ENCODE assay signal across 8 cellular contexts in genomic region chr2:42105330-42106256, GRCh38. TPM values are rescaled to one million over a fixed set of nuclear protein-coding genes. Genes with fewer than 3 reads are reported as not detected.
DNase-seq lines count a peak whose midpoint lies in the region; ATAC-seq and TF ChIP-seq lines count a peak whose summit lies in the region.

No MANE protein-coding gene starts in this region.

- H3K27me3 ChIP-seq in neural progenitor cell = peaks cover 15% of the 10 kb centered on the region

- H3K4me3 ChIP-seq in SK-N-MC (peak overlapping the region; percentile 8; the same call in 1 of the 2 replicates), neural progenitor cell (no peak overlapping the region)

- peaks cover 27% of the 10 kb centered on the region for H3K4me1 ChIP-seq in neural progenitor cell

- no peak overlapping the region for H3K27ac Mint-ChIP-seq in activated naive CD8-positive, alpha-beta T cell treated with anti-CD3 and anti-CD28 coated beads, Interleukin-2, amount 50 U/mL, for 24 hours
- H3K27ac Mint-ChIP-seq in neural progenitor cell = no peak overlapping the region

- peak overlapping the region; percentile 88 for H2AFZ ChIP-seq in neural progenitor cell (replicated peaks)

- H3K36me3 Mint-ChIP-seq in activated naive CD8-positive, alpha-beta T cell treated with anti-CD3 and anti-CD28 coated beads, Interleukin-2, amount 50 U/mL, for 24 hours (ENCODE audit: low read depth) = peaks cover 3% of the 10 kb centered on the region
- no peaks in the 10 kb centered on the region for H3K36me3 Mint-ChIP-seq in neural progenitor cell

- peak; percentile 54 for ATAC-seq in GM18907 (IDR thresholded peaks at IDR 0.05; ENCODE audit: unreplicated experiment)
- ATAC-seq in HG03025 (IDR thresholded peaks at IDR 0.05; ENCODE audit: low FRiP score, unreplicated experiment) = peak; percentile 41
- peak; percentile 61 for ATAC-seq in activated naive CD8-positive, alpha-beta T cell treated with anti-CD3 and anti-CD28 coated beads, Interleukin-2, amount 50 U/mL, for 24 hours

- no peaks in the 10 kb centered on the region for H4K20me1 ChIP-seq in neural progenitor cell (ENCODE audit: low read depth)

- no peaks in the 10 kb centered on the region for H3K27me3 Mint-ChIP-seq in activated naive CD8-positive, alpha-beta T cell treated with anti-CD3 and anti-CD28 coated beads, Interleukin-2, amount 50 U/mL, for 24 hours
- peaks cover 6% of the 10 kb centered on the region for H3K27me3 Mint-ChIP-seq in neural progenitor cell (ENCODE audit: insufficient read depth, low read depth)

- H3K9ac ChIP-seq in SK-N-MC (ENCODE audit: insufficient read length) (no peak overlapping the region), neural progenitor cell (no peak overlapping the region)

- peak overlapping the region; percentile 5; the same call in 1 of the 2 replicates for H3K27ac ChIP-seq in SK-N-MC
- no peak overlapping the region for H3K27ac ChIP-seq in neural progenitor cell

- no peak for DNase-seq in SK-N-MC (ENCODE audit: low read depth, low spot score)
- DNase-seq in activated naive CD8-positive, alpha-beta T cell treated with anti-CD3 and anti-CD28 coated beads, Interleukin-2, amount 50 U/mL, for 24 hours = peak; percentile 69
- DNase-seq in neural progenitor cell (ENCODE audit: low spot score) = no peak
- DNase-seq in kidney tubule cell (ENCODE audit: low spot score) = no peak
- DNase-seq in NCI-H526 treated with DMSO at 0.1 percent for 48 hours (lab: John Stamatoyannopoulos, UW) = no peak
- DNase-seq in posterior cingulate gyrus = no peak

- intact Hi-C loops in posterior cingulate gyrus (cut with DNase I) = no loop called here

- TF ChIP-seq CTCF in neural progenitor cell (IDR thresholded peaks at IDR 0.05) = no peak

- H3K9me3 ChIP-seq in SK-N-MC (ENCODE audit: low read depth, low read length) = no peaks in the 10 kb centered on the region
- no peaks in the 10 kb centered on the region for H3K9me3 ChIP-seq in neural progenitor cell (ENCODE audit: low read depth)

- no peak overlapping the region for H3K4me3 Mint-ChIP-seq in activated naive CD8-positive, alpha-beta T cell treated with anti-CD3 and anti-CD28 coated beads, Interleukin-2, amount 50 U/mL, for 24 hours
- no peak overlapping the region for H3K4me3 Mint-ChIP-seq in neural progenitor cell

- no peaks in the 10 kb centered on the region for H3K36me3 ChIP-seq in SK-N-MC (ENCODE audit: insufficient read depth, low read length)
- H3K36me3 ChIP-seq in neural progenitor cell = no peaks in the 10 kb centered on the region

- no peaks in the 10 kb centered on the region for H3K79me2 ChIP-seq in neural progenitor cell (ENCODE audit: low read depth)

- no peak overlapping the region for H3K4me2 ChIP-seq in neural progenitor cell

- peaks cover 2% of the 10 kb centered on the region for H3K9me3 Mint-ChIP-seq in activated naive CD8-positive, alpha-beta T cell treated with anti-CD3 and anti-CD28 coated beads, Interleukin-2, amount 50 U/mL, for 24 hours
- peaks cover under 1% of the 10 kb centered on the region for H3K9me3 Mint-ChIP-seq in neural progenitor cell

- peaks cover 22% of the 10 kb centered on the region for H3K4me1 Mint-ChIP-seq in activated naive CD8-positive, alpha-beta T cell treated with anti-CD3 and anti-CD28 coated beads, Interleukin-2, amount 50 U/mL, for 24 hours
- H3K4me1 Mint-ChIP-seq in neural progenitor cell = peaks cover 20% of the 10 kb centered on the region

- peaks cover 26% of the 10 kb centered on the region for H3F3A ChIP-seq in neural progenitor cell (ENCODE audit: low read depth)

RNA-seq across cellular contexts. Expression of gene PKDCC, which starts 57.8 kb away (rescaled TPM):
- 70.4 and 133 TPM in 2 replicates for total RNA-seq in neural progenitor cell (ENCODE audit: low replicate concordance)
